21 cellular contexts compared by ENCODE assay signal in genomic region chr3:62586356-62586755, GRCh38.
DNase-seq lines count a peak whose midpoint lies in the region; ATAC-seq and TF ChIP-seq lines count a peak whose summit lies in the region.
"Had no signal": no experiment of that assay in that cellular context is flagged by ENCODE, and none has a peak within 500 bp of the region (broad histone marks: within the 10 kb centered on the region; RNA-seq: fewer than 3 reads in every experiment).

No MANE protein-coding gene starts in this region.

- H3K27me3 ChIP-seq in gastrocnemius medialis: no peaks in the 10 kb centered on the region
- H3K27me3 ChIP-seq: neural progenitor cell, tibial nerve had no signal

- in situ Hi-C loops in gastrocnemius medialis (cut with MboI; ENCODE audit: low sequenced_read_pairs in 4 of 4): no loop called here

- H3K4me1 Mint-ChIP-seq in WTC11: no peaks in the 10 kb centered on the region
- H3K4me1 Mint-ChIP-seq: activated naive CD4-positive, alpha-beta T cell treated with anti-CD3 and anti-CD28 coated beads, Interleukin-2, amount 50 U/mL, for 24 hours; mesothelial cell of epicardium; neural progenitor cell; stimulated activated naive B cell treated with anti-CD40 and anti-IgM and Interleukin-4, amounts not matched to agents 10 μg/mL and 1 μg/mL and 100 μg/mL, for 72 hours had no signal

- POLR2A ChIA-PET in WTC11 (lab: Charles Lee): no interaction called here

- intact Hi-C loops in Right ventricle myocardium superior (cut with DNase I): no loop called here
- intact Hi-C loops in gastrocnemius medialis (cut with DNase I; ENCODE audit: low total_unique reads): no loop called here

- no peak for ATAC-seq in WTC11
- ATAC-seq in Right ventricle myocardium superior (ENCODE audit: poor library complexity): no peak
- ATAC-seq in gastrocnemius medialis: no peak
- ATAC-seq: activated CD8-positive, alpha-beta T cell treated with anti-CD3 and anti-CD28 coated beads, Interleukin-2, amount 10 ng/mL, durations not matched to agents 7 days and 5 days; activated T-cell treated with anti-CD3 and anti-CD28 coated beads, Interleukin-2, amount 50 U/mL, for 72 hours; stimulated activated naive B cell treated with anti-CD40 and anti-IgM and Interleukin-4, amounts not matched to agents 10 μg/mL and 1 μg/mL and 100 μg/mL, for 72 hours had no signal

- H3K9me3 Mint-ChIP-seq in WTC11: 0 out of 2 replicates have a peak, but pooled peaks cover 4% of the 10 kb centered on the region
- H3K9me3 Mint-ChIP-seq: activated naive CD4-positive, alpha-beta T cell treated with anti-CD3 and anti-CD28 coated beads, Interleukin-2, amount 50 U/mL, for 24 hours had no signal

- no peaks in the 10 kb centered on the region for H3K4me1 ChIP-seq in gastrocnemius medialis
- H3K4me1 ChIP-seq: neural progenitor cell, tibial nerve had no signal

- H3K36me3 ChIP-seq in gastrocnemius medialis: no peaks in the 10 kb centered on the region
- H3K36me3 ChIP-seq: neural progenitor cell, tibial nerve had no signal

- H3K4me3 ChIP-seq in cardiac fibroblast (replicated peaks in 1 of 2; ENCODE audit: low read depth in 2 of 2, low read length in 2 of 2) (no peak overlapping the region), gastrocnemius medialis (no peak overlapping the region)
- H3K4me3 ChIP-seq: neural progenitor cell, tibial nerve had no signal

- H3K27ac Mint-ChIP-seq in WTC11: no peak overlapping the region
- H3K27ac Mint-ChIP-seq: activated CD8-positive, alpha-beta T cell treated with anti-CD3 and anti-CD28 coated beads, Interleukin-2, amount 10 ng/mL, durations not matched to agents 7 days and 5 days; activated naive CD4-positive, alpha-beta T cell treated with anti-CD3 and anti-CD28 coated beads, Interleukin-2, amount 50 U/mL, for 24 hours; activated T-cell treated with anti-CD3 and anti-CD28 coated beads, Interleukin-2, amount 50 U/mL, for 72 hours; mesothelial cell of epicardium; neural progenitor cell; stimulated activated naive B cell treated with anti-CD40 and anti-IgM and Interleukin-4, amounts not matched to agents 10 μg/mL and 1 μg/mL and 100 μg/mL, for 72 hours had no signal

- peaks cover 5% of the 10 kb centered on the region; the same call in 1 of the 2 replicates for H3K36me3 Mint-ChIP-seq in WTC11
- H3K36me3 Mint-ChIP-seq: activated naive CD4-positive, alpha-beta T cell treated with anti-CD3 and anti-CD28 coated beads, Interleukin-2, amount 50 U/mL, for 24 hours; mesothelial cell of epicardium; stimulated activated naive B cell treated with anti-CD40 and anti-IgM and Interleukin-4, amounts not matched to agents 10 μg/mL and 1 μg/mL and 100 μg/mL, for 72 hours had no signal

- H3K9me3 ChIP-seq in gastrocnemius medialis: no peaks in the 10 kb centered on the region
- H3K9me3 ChIP-seq: tibial nerve had no signal

- H3K27ac ChIP-seq in gastrocnemius medialis: no peak overlapping the region
- H3K27ac ChIP-seq: neural progenitor cell, tibial nerve had no signal

- no peak overlapping the region for H3K4me3 Mint-ChIP-seq in WTC11
- H3K4me3 Mint-ChIP-seq: activated CD8-positive, alpha-beta T cell treated with anti-CD3 and anti-CD28 coated beads, Interleukin-2, amount 10 ng/mL, durations not matched to agents 7 days and 5 days; activated naive CD4-positive, alpha-beta T cell treated with anti-CD3 and anti-CD28 coated beads, Interleukin-2, amount 50 U/mL, for 24 hours; activated T-cell treated with anti-CD3 and anti-CD28 coated beads, Interleukin-2, amount 50 U/mL, for 72 hours; mesothelial cell of epicardium; neural progenitor cell; stimulated activated naive B cell treated with anti-CD40 and anti-IgM and Interleukin-4, amounts not matched to agents 10 μg/mL and 1 μg/mL and 100 μg/mL, for 72 hours had no signal

- peak; percentile 41 for DNase-seq in AG08395 (ENCODE audit: low spot score)
- peak; percentile 86 for DNase-seq in LHCN-M2 (ENCODE audit: low read depth)
- DNase-seq in cardiac fibroblast (ENCODE audit: low read depth in 2 of 2): peak; percentile 76 to 79
- DNase-seq in iris pigment epithelial cell (ENCODE audit: low read depth): peak; percentile 90
- no peak for DNase-seq in WTC11 (ENCODE audit: low spot score)
- DNase-seq in Right ventricle myocardium superior: no peak
- no peak for DNase-seq in NOMO-1 (lab: John Stamatoyannopoulos, UW; ENCODE audit: unreplicated experiment in 2 of 2)
- no peak for DNase-seq in gastrocnemius medialis
- DNase-seq: activated CD4-positive, CD25-positive, alpha-beta regulatory T cell; activated CD8-positive, alpha-beta T cell treated with anti-CD3 and anti-CD28 coated beads, Interleukin-2, amount 10 ng/mL, durations not matched to agents 7 days and 5 days; activated T-cell treated with anti-CD3 and anti-CD28 coated beads, Interleukin-2, amount 50 U/mL, for 72 hours; DMS153; MM.1S; NCI-H187; NCI-H524; SIG-M5; stimulated activated naive B cell treated with anti-CD40 and anti-IgM and Interleukin-4, amounts not matched to agents 10 μg/mL and 1 μg/mL and 100 μg/mL, for 72 hours had no signal

- TF ChIP-seq CTCF in cardiac fibroblast (IDR thresholded peaks at IDR 0.05; ENCODE audit: low read depth, low read length) (no peak), WTC11 (IDR thresholded peaks at IDR 0.05) (no peak), gastrocnemius medialis (IDR thresholded peaks at IDR 0.05 in 4 of 5, conservative IDR thresholded peaks at IDR 0.05 in 1 of 5) (no peak)

- no peak for TF ChIP-seq POLR2A in gastrocnemius medialis (IDR thresholded peaks at IDR 0.05)

- CTCF ChIA-PET in WTC11 (lab: Charles Lee): no interaction called here

- no peaks in the 10 kb centered on the region for H3K27me3 Mint-ChIP-seq in WTC11 (ENCODE audit: low read depth)
- H3K27me3 Mint-ChIP-seq: activated naive CD4-positive, alpha-beta T cell treated with anti-CD3 and anti-CD28 coated beads, Interleukin-2, amount 50 U/mL, for 24 hours; stimulated activated naive B cell treated with anti-CD40 and anti-IgM and Interleukin-4, amounts not matched to agents 10 μg/mL and 1 μg/mL and 100 μg/mL, for 72 hours had no signal

TF ChIP-seq in WTC11, 78 proteins besides CTCF, POLR2A, EP300 and RAD21 (continues in another document):
- TF ChIP-seq TEAD4 (CRISPR knock-in tag; IDR thresholded peaks at IDR 0.05): no peak
- TF ChIP-seq TP53 (CRISPR knock-in tag; IDR thresholded peaks at IDR 0.05): no peak
- no peak for TF ChIP-seq ELF4 (CRISPR knock-in tag; IDR thresholded peaks at IDR 0.05; ENCODE audit: low read depth)
- no peak for TF ChIP-seq ZNF416 (CRISPR knock-in tag; IDR thresholded peaks at IDR 0.05)
- TF ChIP-seq TCF7 (CRISPR knock-in tag; IDR thresholded peaks at IDR 0.05; ENCODE audit: low read depth): no peak
- TF ChIP-seq NFYB (CRISPR knock-in tag; conservative IDR thresholded peaks at IDR 0.05; ENCODE audit: low read depth): no peak
- no peak for TF ChIP-seq ZNF396 (CRISPR knock-in tag; IDR thresholded peaks at IDR 0.05; ENCODE audit: borderline replicate concordance)
- TF ChIP-seq SMAD3 (CRISPR knock-in tag; IDR thresholded peaks at IDR 0.05; ENCODE audit: borderline replicate concordance): no peak
- no peak for TF ChIP-seq EMX1 (CRISPR knock-in tag; IDR thresholded peaks at IDR 0.05)
- no peak for TF ChIP-seq ZBTB43 (CRISPR knock-in tag; IDR thresholded peaks at IDR 0.05)
- no peak for TF ChIP-seq PRRX2 (CRISPR knock-in tag; IDR thresholded peaks at IDR 0.05)
- no peak for TF ChIP-seq E2F1 (CRISPR knock-in tag; IDR thresholded peaks at IDR 0.05)
- no peak for TF ChIP-seq ESRRA (CRISPR knock-in tag; IDR thresholded peaks at IDR 0.05; ENCODE audit: borderline replicate concordance)
- TF ChIP-seq NFE2L1 (CRISPR knock-in tag; IDR thresholded peaks at IDR 0.05): no peak
- no peak for TF ChIP-seq ZNF281 (CRISPR knock-in tag; IDR thresholded peaks at IDR 0.05)

Comparison
In these comparisons a context has a peak if more than half of its experiments do, and no peak if none do; other contexts are left out.
1. DNase-seq: peak in AG08395 (single experiment), LHCN-M2 (single experiment), cardiac fibroblast (2 of 2) and iris pigment epithelial cell (single experiment); none in WTC11 (single experiment), Right ventricle myocardium superior (single experiment), NOMO-1 (0 of 2) and gastrocnemius medialis (0 of 2).